In the genomic region with DNA sequence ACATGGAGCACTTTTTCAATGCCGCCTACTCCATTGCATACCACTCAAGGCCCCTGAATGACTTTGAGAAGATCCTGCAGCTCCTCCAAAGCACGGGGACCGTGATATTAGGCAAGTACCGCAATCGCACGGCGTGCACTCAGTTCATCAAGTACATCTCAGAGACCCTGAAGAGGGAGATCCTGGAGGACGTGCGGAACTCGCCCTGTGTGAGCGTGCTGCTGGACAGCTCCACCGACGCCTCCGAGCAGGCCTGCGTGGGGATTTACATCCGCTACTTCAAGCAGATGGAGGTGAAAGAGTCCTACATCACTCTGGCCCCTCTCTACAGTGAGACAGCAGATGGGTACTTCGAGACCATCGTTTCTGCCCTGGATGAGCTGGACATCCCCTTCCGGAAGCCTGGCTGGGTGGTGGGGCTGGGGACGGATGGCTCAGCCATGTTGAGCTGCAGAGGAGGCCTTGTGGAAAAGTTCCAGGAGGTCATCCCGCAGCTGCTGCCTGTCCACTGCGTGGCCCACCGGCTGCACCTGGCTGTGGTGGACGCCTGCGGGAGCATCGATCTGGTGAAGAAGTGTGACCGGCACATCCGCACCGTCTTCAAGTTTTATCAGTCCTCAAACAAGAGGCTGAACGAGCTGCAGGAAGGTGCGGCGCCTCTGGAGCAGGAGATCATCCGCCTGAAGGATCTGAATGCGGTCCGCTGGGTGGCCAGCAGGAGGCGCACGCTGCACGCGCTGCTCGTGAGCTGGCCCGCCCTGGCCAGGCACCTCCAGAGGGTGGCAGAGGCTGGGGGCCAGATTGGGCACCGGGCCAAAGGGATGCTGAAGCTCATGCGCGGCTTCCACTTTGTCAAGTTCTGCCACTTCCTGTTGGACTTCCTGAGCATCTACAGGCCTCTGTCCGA, we compare ENCODE assay signal across 9 cellular contexts. TPM values are rescaled to one million over a fixed set of nuclear protein-coding genes. Genes with fewer than 3 reads are reported as not detected.
DNase-seq lines count a peak whose midpoint lies in the region; ATAC-seq and TF ChIP-seq lines count a peak whose summit lies in the region.
"Had no signal": no experiment of that assay in that cellular context is flagged by ENCODE, and none has a peak within 500 bp of the region (broad histone marks: within the 10 kb centered on the region; RNA-seq: fewer than 3 reads in every experiment).

No MANE protein-coding gene starts in this region.

- no peak overlapping the region for H3K27ac ChIP-seq in DND-41 (ENCODE audit: low read length)
- no peak overlapping the region for H3K27ac ChIP-seq in H9 (ENCODE audit: insufficient read length, low read depth, low read length)

- H3K27me3 Mint-ChIP-seq in H9 (ENCODE audit: low read depth), result peaks cover 23% of the 10 kb centered on the region
- no peaks in the 10 kb centered on the region for H3K27me3 Mint-ChIP-seq in nephron (ENCODE audit: low read depth)

- H3K9ac ChIP-seq in DND-41 (ENCODE audit: low read depth, low read length), result no peak overlapping the region
- H3K9ac ChIP-seq in H9 (ENCODE audit: extremely low read depth, insufficient read length, low read length), result no peak overlapping the region

- H3K18ac ChIP-seq in H9 (ENCODE audit: insufficient read length, low read depth, low read length), result no peak overlapping the region

- H2AK5ac ChIP-seq in H9 (ENCODE audit: insufficient read length, low read length), result no peak overlapping the region

- H2BK12ac ChIP-seq in H9 (ENCODE audit: insufficient read length, low read depth, low read length), result no peak overlapping the region

- H3K4me2 ChIP-seq in DND-41 (ENCODE audit: insufficient read depth, low read length) (no peak overlapping the region), H9 (ENCODE audit: insufficient read depth, insufficient read length, low read length) (no peak overlapping the region)

- H3K4me3 Mint-ChIP-seq in H9, result no peak overlapping the region
- no peak overlapping the region for H3K4me3 Mint-ChIP-seq in nephron

- no peak overlapping the region for H3K23ac ChIP-seq in H9 (ENCODE audit: insufficient read length, low read depth, low read length)

- H3K4me3 ChIP-seq in DND-41 (ENCODE audit: low read depth in 1 of 2, low read length in 2 of 2), result no peak overlapping the region
- no peak overlapping the region for H3K4me3 ChIP-seq in choroid plexus epithelial cell (ENCODE audit: low read depth, low read length)

- no peak overlapping the region for H2BK5ac ChIP-seq in H9 (ENCODE audit: insufficient read length, low read length)

- no peak overlapping the region for H4K5ac ChIP-seq in H9 (ENCODE audit: insufficient read length, low read depth, low read length)

- H3K36me3 Mint-ChIP-seq in H9 (ENCODE audit: insufficient read depth in 1 of 3, low read depth in 3 of 3) (no peaks in the 10 kb centered on the region), nephron (ENCODE audit: low read depth) (peaks cover 36% of the 10 kb centered on the region)

- H3K9me3 Mint-ChIP-seq in H9 (no peaks in the 10 kb centered on the region), nephron (no peaks in the 10 kb centered on the region)

- H3K14ac ChIP-seq in H9 (ENCODE audit: insufficient read depth, low read length), result no peak overlapping the region

- peak overlapping the region in 1 of 3 experiments; percentile 35; a peak in 1 of 7 replicates for H3K27ac Mint-ChIP-seq in H9
- H3K27ac Mint-ChIP-seq in nephron, result no peak overlapping the region

- H2BK120ac ChIP-seq in H9 (ENCODE audit: low read depth, low read length, poor library complexity, severe bottlenecking), result no peak overlapping the region

- DNase-seq in DND-41 (peak; percentile 26), H9 (peak; percentile 82), choroid plexus epithelial cell (ENCODE audit: low read depth) (no peak), NCI-H446 (lab: John Stamatoyannopoulos, UW) (no peak)
- DNase-seq in activated CD8-positive, alpha-beta memory T cell treated with anti-CD3 and anti-CD28 coated beads, Interleukin-2, amount 50 U/mL, for 4 hours, result no peak
- DNase-seq: stimulated activated CD4-positive, alpha-beta T cell treated with anti-CD3 and anti-CD28 coated beads, Interleukin-2, amount 100 ng/mL, for 48 hours had no signal

- H3K9me3 ChIP-seq in DND-41 (ENCODE audit: insufficient read depth, low read length, severe bottlenecking) (no peaks in the 10 kb centered on the region), H9 (ENCODE audit: control insufficient read depth, low read depth, low read length) (no peaks in the 10 kb centered on the region)

- no peaks in the 10 kb centered on the region for H3K79me2 ChIP-seq in DND-41 (ENCODE audit: insufficient read depth, low read length)
- H3K79me2 ChIP-seq in H9 (ENCODE audit: insufficient read depth, low read length), result no peaks in the 10 kb centered on the region

- WGBS in H9 (ENCODE audit: extremely low coverage, insufficient read length, low lambda C conversion rate), result no CpG with 5 or more reads among the region's 45 CpGs

- peaks cover 7 to 9% of the 10 kb centered on the region in 2 experiments for H3K4me1 Mint-ChIP-seq in H9
- peaks cover 8% of the 10 kb centered on the region for H3K4me1 Mint-ChIP-seq in nephron

- H3K27me3 ChIP-seq in DND-41 (ENCODE audit: insufficient read depth, low read length, poor library complexity) (no peaks in the 10 kb centered on the region), H9 (ENCODE audit: insufficient read depth, low read length) (no peaks in the 10 kb centered on the region)

- H3K79me1 ChIP-seq in H9 (ENCODE audit: insufficient read depth, low read depth, low read length, poor library complexity, severe bottlenecking), result no peaks in the 10 kb centered on the region

- no peak overlapping the region for H3T11ph ChIP-seq in H9 (ENCODE audit: low read length)

- peaks cover 64% of the 10 kb centered on the region for H3K36me3 ChIP-seq in DND-41 (ENCODE audit: insufficient read depth, low read length)

- no peak overlapping the region for H2BK20ac ChIP-seq in H9 (ENCODE audit: low read depth, low read length, poor library complexity, severe bottlenecking)

- peaks cover 44% of the 10 kb centered on the region for H3K4me1 ChIP-seq in DND-41 (ENCODE audit: insufficient read depth, low read length)
- H3K4me1 ChIP-seq in H9 (ENCODE audit: insufficient read depth, low read length), result peaks cover 2% of the 10 kb centered on the region; the same call in 1 of the 2 replicates

- H4K91ac ChIP-seq in H9 (ENCODE audit: insufficient read length, low read depth, low read length), result no peak overlapping the region

- H4K20me1 ChIP-seq in DND-41 (ENCODE audit: insufficient read depth, low read length) (no peaks in the 10 kb centered on the region), H9 (ENCODE audit: control insufficient read depth, insufficient read depth, insufficient read length) (no peaks in the 10 kb centered on the region)

- no peaks in the 10 kb centered on the region for H3K23me2 ChIP-seq in H9 (ENCODE audit: insufficient read length, low read depth, low read length, poor library complexity, severe bottlenecking)

- no peak overlapping the region for H2BK15ac ChIP-seq in H9 (ENCODE audit: low read depth, low read length)

- H4K8ac ChIP-seq in H9 (replicated peaks; ENCODE audit: insufficient read length, low read depth, low read length), result no peak overlapping the region

- no peak overlapping the region for H3K4ac ChIP-seq in H9 (ENCODE audit: low read depth, low read length)

- ATAC-seq in DND-41 (ENCODE audit: insufficient read depth, low read depth) (no peak), GM18867 (IDR thresholded peaks at IDR 0.05; ENCODE audit: unreplicated experiment) (no peak), HG03354 (IDR thresholded peaks at IDR 0.05; ENCODE audit: poor library complexity, severe bottlenecking, unreplicated experiment) (no peak)

- H2AFZ ChIP-seq in DND-41 (ENCODE audit: low read depth, low read length) (no peak overlapping the region), H9 (ENCODE audit: low read length) (no peak overlapping the region)

- TF ChIP-seq CTCF in DND-41 (IDR thresholded peaks at IDR 0.05; ENCODE audit: borderline replicate concordance, extremely low read depth, low read length, poor library complexity, severe bottlenecking) (peak; percentile 54), H9 (conservative IDR thresholded peaks at IDR 0.05) (peak; percentile 97), choroid plexus epithelial cell (conservative IDR thresholded peaks at IDR 0.05; ENCODE audit: low read depth, low read length) (peak; percentile 44), nephron (IDR thresholded peaks at IDR 0.05; ENCODE audit: unreplicated experiment in 3 of 3) (peak in 2 of 3 experiments; percentile 12 to 42)

- H3K56ac ChIP-seq in H9 (ENCODE audit: insufficient read length, low read depth, low read length), result no peak overlapping the region

RNA-seq across cellular contexts. Expression of a gene that starts 12.7 kb away (rescaled TPM):
- total RNA-seq in H9 (2021), result 19.0 and 20.0 TPM in 2 replicates

RNA-seq across cellular contexts. Expression of a gene that starts 22.9 kb away (rescaled TPM):
- total RNA-seq in H9 (2021), result 1.3 and 1.9 TPM in 2 replicates

Comparison
In these comparisons a context has a peak if more than half of its experiments do, and no peak if none do; other contexts are left out.
1. DNase-seq: peak in DND-41 (single experiment) and H9 (single experiment); none in choroid plexus epithelial cell (single experiment), activated CD8-positive, alpha-beta memory T cell treated with anti-CD3 and anti-CD28 coated beads, Interleukin-2, amount 50 U/mL, for 4 hours (single experiment) and NCI-H446 (0 of 2).
2. CTCF ChIP-seq: peak in every context shown above with its lines; median percentile 97 in H9; 54 in DND-41; 44 in choroid plexus epithelial cell; 27 in nephron.